In genomic region chr19:22634450-22634827, GRCh38 we compare ENCODE assay signal across 10 cellular contexts. TPM values are rescaled to one million over a fixed set of nuclear protein-coding genes. Genes with fewer than 3 reads are reported as not detected.
DNase-seq lines count a peak whose midpoint lies in the region; ATAC-seq, FAIRE-seq and TF ChIP-seq lines count a peak whose summit lies in the region.
"Had no signal": no experiment of that assay in that cellular context is flagged by ENCODE, and none has a peak within 500 bp of the region (broad histone marks: within the 10 kb centered on the region; RNA-seq: fewer than 3 reads in every experiment).

No MANE protein-coding gene starts in this region.

- H3K36me3 Mint-ChIP-seq in activated CD8-positive, alpha-beta memory T cell treated with anti-CD3 and anti-CD28 coated beads, Interleukin-2, amount 10 ng/mL, durations not matched to agents 7 days and 5 days = peaks cover 5% of the 10 kb centered on the region
- H3K36me3 Mint-ChIP-seq in T-cell = peaks cover 3% of the 10 kb centered on the region

- FAIRE-seq in small intestine (lab: Jason Lieb, UNC) = no peak

- H3K36me3 ChIP-seq in right atrium auricular region (no peaks in the 10 kb centered on the region), suprapubic skin (no peaks in the 10 kb centered on the region), small intestine (ENCODE audit: control insufficient read depth in 2 of 2, insufficient read depth in 2 of 2, low read length in 2 of 2) (no peaks in the 10 kb centered on the region)

- H3K27ac ChIP-seq in right atrium auricular region (peak overlapping the region in 1 of 2 donors; percentile 22), suprapubic skin (no peak overlapping the region), small intestine (ENCODE audit: low read depth in 1 of 2, low read length in 1 of 2) (no peak overlapping the region)
- H3K27ac ChIP-seq: C4-2B had no signal

- H3K9me3 Mint-ChIP-seq in activated CD8-positive, alpha-beta memory T cell treated with anti-CD3 and anti-CD28 coated beads, Interleukin-2, amount 10 ng/mL, durations not matched to agents 7 days and 5 days (ENCODE audit: low read depth) = peaks cover 4% of the 10 kb centered on the region
- H3K9me3 Mint-ChIP-seq in T-cell = peaks cover 0 to 6% (median 0%) of the 10 kb centered on the region in 3 donors

- ATAC-seq in activated CD8-positive, alpha-beta memory T cell treated with anti-CD3 and anti-CD28 coated beads, Interleukin-2, amount 10 ng/mL, durations not matched to agents 7 days and 5 days = peak; percentile 21
- ATAC-seq in T-cell (replicated peaks in 1 of 4) (peak; percentile 12 to 30 (median 24)), HG02885 (IDR thresholded peaks at IDR 0.05; ENCODE audit: poor library complexity, unreplicated experiment) (no peak)

- peak overlapping the region; percentile 79 for H3K4me3 Mint-ChIP-seq in activated CD8-positive, alpha-beta memory T cell treated with anti-CD3 and anti-CD28 coated beads, Interleukin-2, amount 10 ng/mL, durations not matched to agents 7 days and 5 days
- peak overlapping the region; percentile 89 to 91 (median 90) for H3K4me3 Mint-ChIP-seq in T-cell

- H3K4me3 ChIP-seq in right atrium auricular region (peak overlapping the region; percentile 39 to 72), suprapubic skin (peak overlapping the region; percentile 81), small intestine (ENCODE audit: low read depth in 1 of 2, low read length in 2 of 2) (peak overlapping the region in 1 of 2 donors; percentile 48)

- no peaks in the 10 kb centered on the region for H3K4me1 Mint-ChIP-seq in activated CD8-positive, alpha-beta memory T cell treated with anti-CD3 and anti-CD28 coated beads, Interleukin-2, amount 10 ng/mL, durations not matched to agents 7 days and 5 days
- H3K4me1 Mint-ChIP-seq in T-cell = peaks cover 0 to 7% (median 6%) of the 10 kb centered on the region in 3 donors

- 0% methylated on average over 3 of the region's 24 CpGs for WGBS in suprapubic skin
- 1 to 16% (median 11%) methylated on average over 17 to 24 of the region's 24 CpGs for WGBS in small intestine, 3 donors

- DNase-seq in activated CD8-positive, alpha-beta memory T cell treated with anti-CD3 and anti-CD28 coated beads, Interleukin-2, amount 10 ng/mL, durations not matched to agents 7 days and 5 days = no peak
- DNase-seq in activated CD8-positive, alpha-beta memory T cell treated with anti-CD3 and anti-CD28 coated beads for 24 hours = no peak
- no peak for DNase-seq in T-cell
- no peak for DNase-seq in right atrium auricular region (ENCODE audit: low spot score)
- DNase-seq in suprapubic skin (ENCODE audit: low spot score in 2 of 2) = no peak
- no peak for DNase-seq in DMS153 treated with DMSO at 0.1 percent for 48 hours (lab: John Stamatoyannopoulos, UW; ENCODE audit: unreplicated experiment)
- no peak for DNase-seq in small intestine
- DNase-seq: NCI-H1417 treated with DMSO at 0.1 percent for 48 hours had no signal

- H3K27ac Mint-ChIP-seq in activated CD8-positive, alpha-beta memory T cell treated with anti-CD3 and anti-CD28 coated beads, Interleukin-2, amount 10 ng/mL, durations not matched to agents 7 days and 5 days = peak overlapping the region; percentile 84
- peak overlapping the region; percentile 46 to 83 for H3K27ac Mint-ChIP-seq in T-cell

- no peak for TF ChIP-seq CTCF in right atrium auricular region (IDR thresholded peaks at IDR 0.05)
- TF ChIP-seq CTCF in suprapubic skin (IDR thresholded peaks at IDR 0.05) = no peak

- H3K4me1 ChIP-seq in right atrium auricular region = peaks cover 0 to 7% of the 10 kb centered on the region in 2 donors
- H3K4me1 ChIP-seq in suprapubic skin = peaks cover 11% of the 10 kb centered on the region
- no peaks in the 10 kb centered on the region for H3K4me1 ChIP-seq in small intestine (ENCODE audit: control insufficient read depth in 2 of 2, insufficient read depth in 1 of 2, low read depth in 1 of 2, low read length in 1 of 2)

- no peaks in the 10 kb centered on the region for H3K27me3 Mint-ChIP-seq in activated CD8-positive, alpha-beta memory T cell treated with anti-CD3 and anti-CD28 coated beads, Interleukin-2, amount 10 ng/mL, durations not matched to agents 7 days and 5 days
- H3K27me3 Mint-ChIP-seq in T-cell = no peaks in the 10 kb centered on the region

- no peak for TF ChIP-seq EP300 in suprapubic skin (IDR thresholded peaks at IDR 0.05)

- TF ChIP-seq POLR2A in suprapubic skin (IDR thresholded peaks at IDR 0.05) = no peak

- peaks cover 0 to 7% of the 10 kb centered on the region in 2 donors for H3K9me3 ChIP-seq in right atrium auricular region
- H3K9me3 ChIP-seq in suprapubic skin = no peaks in the 10 kb centered on the region
- H3K9me3 ChIP-seq in small intestine (ENCODE audit: control insufficient read depth, low read depth) = no peaks in the 10 kb centered on the region

- CTCF ChIA-PET in activated CD8-positive, alpha-beta memory T cell treated with anti-CD3 and anti-CD28 coated beads, Interleukin-2, amount 10 ng/mL, durations not matched to agents 7 days and 5 days (lab: Charles Lee) = no interaction called here
- CTCF ChIA-PET in T-cell (lab: Charles Lee) = interaction anchor here in 1 of 2 donors (0.8 kb wide), 1 partner anchor 38 kb away, joined by 5 read pairs; no protein-coding TSS in a partner anchor

- POLR2A ChIA-PET in T-cell (lab: Charles Lee) = no interaction called here

- H3K27me3 ChIP-seq in right atrium auricular region (no peaks in the 10 kb centered on the region), suprapubic skin (no peaks in the 10 kb centered on the region), small intestine (ENCODE audit: control insufficient read depth in 2 of 2, insufficient read depth in 2 of 2, low read length in 2 of 2) (no peaks in the 10 kb centered on the region)

RNA-seq across cellular contexts. Expression of gene ZNF492, which starts 0.3 kb away (rescaled TPM):
- total RNA-seq in activated CD8-positive, alpha-beta memory T cell treated with anti-CD3 and anti-CD28 coated beads, Interleukin-2, amount 10 ng/mL, durations not matched to agents 7 days and 5 days = 1 to 10 TPM; 1.1 to 1.4 TPM
- total RNA-seq in T-cell (1 to 10 TPM in 1 of 5 donors, under 1 TPM in 4; 0.40 to 1.4 (median 0.79) TPM), right atrium auricular region (under 1 TPM; 0.08 to 0.19 TPM), suprapubic skin (1 to 10 TPM in 1 of 4 donors, under 1 TPM in 3; 0.60 to 1.0 (median 0.76) TPM)
- polyA plus RNA-seq in small intestine = under 1 TPM in 1 of 3 donors, not detected in 2; 0.28 TPM
